In genomic region chr6:128174724-128175123, GRCh38 we compare ENCODE assay signal across 25 cellular contexts.
DNase-seq lines count a peak whose midpoint lies in the region; ATAC-seq, FAIRE-seq and TF ChIP-seq lines count a peak whose summit lies in the region.
"Had no signal": no experiment of that assay in that cellular context is flagged by ENCODE, and none has a peak within 500 bp of the region (broad histone marks: within the 10 kb centered on the region; RNA-seq: fewer than 3 reads in every experiment).

No MANE protein-coding gene starts in this region.

- no peak overlapping the region for H2AFZ ChIP-seq in HepG2 (ENCODE audit: low read length)

- H3K4me3 Mint-ChIP-seq in stimulated activated naive CD8-positive, alpha-beta T cell treated with anti-CD3 and anti-CD28 coated beads, Interleukin-15, amount 100 ng/mL, for 72 hours: no peak overlapping the region
- H3K4me3 Mint-ChIP-seq: IgD-negative memory B cell had no signal

- TF ChIP-seq POLR2A in HepG2 (IDR thresholded peaks at IDR 0.05; ENCODE audit: insufficient read depth in 1 of 2, low read depth in 2 of 2, low read length in 2 of 2) (no peak), right lobe of liver (IDR thresholded peaks at IDR 0.05) (no peak)

- TF ChIP-seq EP300 in HepG2 (IDR thresholded peaks at IDR 0.05; ENCODE audit: low read depth in 2 of 2, low read length in 2 of 2) (no peak), HepG2 (CRISPR knock-in tag; IDR thresholded peaks at IDR 0.05; ENCODE audit: borderline replicate concordance) (no peak)

- H3K4me3 ChIP-seq in HepG2 (replicated peaks in 1 of 3; ENCODE audit: insufficient read depth in 1 of 3, low read depth in 2 of 3, low read length in 3 of 3) (no peak overlapping the region), right lobe of liver (no peak overlapping the region)
- H3K4me3 ChIP-seq: SK-N-MC had no signal

- H3K27ac ChIP-seq in HepG2 (ENCODE audit: extremely low read length, insufficient read depth, low read length): no peak overlapping the region
- H3K27ac ChIP-seq in right lobe of liver: no peak overlapping the region
- H3K27ac ChIP-seq: 22Rv1, KMS-11, SK-N-MC had no signal

- intact Hi-C loops in HepG2 (cut with micrococcal nuclease; ENCODE audit: unreplicated experiment): no loop called here
- intact Hi-C loops in right lobe of liver (cut with DNase I): no loop called here

- no TSS peak for BruUV-seq in HepG2 (replicated peaks; lab: Mats Ljungman, UMichigan)

- TF ChIP-seq CTCF in HepG2 (CRISPR knock-in tag; IDR thresholded peaks at IDR 0.05) (no peak), right lobe of liver (IDR thresholded peaks at IDR 0.05) (no peak)

- no peaks in the 10 kb centered on the region for H3K27me3 Mint-ChIP-seq in stimulated activated naive CD8-positive, alpha-beta T cell treated with anti-CD3 and anti-CD28 coated beads, Interleukin-15, amount 100 ng/mL, for 72 hours
- H3K27me3 Mint-ChIP-seq: IgD-negative memory B cell had no signal

- no peaks in the 10 kb centered on the region for H4K20me1 ChIP-seq in HepG2 (ENCODE audit: insufficient read depth, low read length)

- peak; percentile 28 for DNase-seq in HepG2 (ENCODE audit: low spot score)
- DNase-seq in right lobe of liver: no peak
- DNase-seq in NCI-H69 (lab: John Stamatoyannopoulos, UW): peak; percentile 46
- peak; percentile 27 for DNase-seq in kidney tubule cell (ENCODE audit: low spot score)
- no peak for DNase-seq in NCI-H1092 treated with DMSO at 0.1 percent for 48 hours (lab: John Stamatoyannopoulos, UW)
- DNase-seq in stimulated activated naive CD8-positive, alpha-beta T cell treated with anti-CD3 and anti-CD28 coated beads, Interleukin-15, amount 100 ng/mL, for 72 hours: no peak
- no peak for DNase-seq in retina
- DNase-seq: Calu3, NCI-H1048, NCI-H1417 treated with DMSO at 0.1 percent for 48 hours, NCI-H187, NCI-H2081 treated with DMSO at 0.1 percent for 48 hours, NCI-H2171 treated with DMSO at 0.1 percent for 48 hours, NCI-H345, NCI-H524, NCI-H774, SIG-M5 had no signal

- POLR2A ChIA-PET in HepG2 (lab: Yijun Ruan, JAX): no interaction called here

- no peaks in the 10 kb centered on the region for H3K27me3 ChIP-seq in HepG2 (ENCODE audit: control insufficient read depth in 1 of 2, insufficient read depth in 2 of 2, low read length in 2 of 2)
- H3K27me3 ChIP-seq in right lobe of liver: no peaks in the 10 kb centered on the region

- no peak for FAIRE-seq in HepG2 (lab: Jason Lieb, UNC)
- FAIRE-seq: H54, HTR-8/SVneo, RCC 7860 had no signal

- H3K36me3 ChIP-seq in HepG2 (replicated peaks in 1 of 2; ENCODE audit: control insufficient read depth in 1 of 2, insufficient read depth in 2 of 2, low read length in 2 of 2): peaks cover 1 to 5% of the 10 kb centered on the region in 2 experiments; a peak in 3 of 5 replicates
- H3K36me3 ChIP-seq in right lobe of liver: no peaks in the 10 kb centered on the region

- no peaks in the 10 kb centered on the region for H3K9me3 Mint-ChIP-seq in stimulated activated naive CD8-positive, alpha-beta T cell treated with anti-CD3 and anti-CD28 coated beads, Interleukin-15, amount 100 ng/mL, for 72 hours
- H3K9me3 Mint-ChIP-seq: IgD-negative memory B cell had no signal

- H3K79me2 ChIP-seq in HepG2 (ENCODE audit: insufficient read depth, low read length): no peaks in the 10 kb centered on the region

- ATAC-seq in HepG2 (no peak; the same call in 2 of the 3 replicates), right lobe of liver (no peak), esophagus mucosa (no peak)
- no peak for ATAC-seq in stimulated activated naive CD8-positive, alpha-beta T cell treated with anti-CD3 and anti-CD28 coated beads, Interleukin-15, amount 100 ng/mL, for 72 hours

- TF ChIP-seq RAD21 in HepG2 (CRISPR knock-in tag; IDR thresholded peaks at IDR 0.05): no peak

- no peak overlapping the region for H3K4me2 ChIP-seq in HepG2 (ENCODE audit: low read depth, low read length)
- H3K4me2 ChIP-seq: KMS-11 had no signal

- H3K9me3 ChIP-seq in HepG2 (ENCODE audit: low read length) (no peaks in the 10 kb centered on the region), right lobe of liver (no peaks in the 10 kb centered on the region)

- no peak overlapping the region for H3K27ac Mint-ChIP-seq in stimulated activated naive CD8-positive, alpha-beta T cell treated with anti-CD3 and anti-CD28 coated beads, Interleukin-15, amount 100 ng/mL, for 72 hours
- H3K27ac Mint-ChIP-seq: IgD-negative memory B cell had no signal

- in situ Hi-C loops in HepG2 (cut with HindIII; ENCODE audit: extremely low pct_ligation_motif_present, low pct_unique_long_range_greater_than_20kb): no loop called here

- no peak overlapping the region for H3K9ac ChIP-seq in HepG2 (ENCODE audit: insufficient read depth, low read depth, low read length)
- H3K9ac ChIP-seq: KMS-11 had no signal

- H3K4me1 ChIP-seq in HepG2 (ENCODE audit: insufficient read depth, low read length) (peaks cover 7% of the 10 kb centered on the region; the same call in 1 of the 2 replicates), right lobe of liver (peaks cover 0 to 3% (median under 1%) of the 10 kb centered on the region in 4 donors)

- peaks cover 2% of the 10 kb centered on the region for H3K4me1 Mint-ChIP-seq in stimulated activated naive CD8-positive, alpha-beta T cell treated with anti-CD3 and anti-CD28 coated beads, Interleukin-15, amount 100 ng/mL, for 72 hours

- CTCF ChIA-PET in HepG2 (lab: Yijun Ruan, JAX; ENCODE audit: low intra/inter-chr PET ratio, low total read pairs): no interaction called here

TF ChIP-seq in HepG2, 621 proteins besides CTCF, POLR2A, EP300 and RAD21:
- no peak for TF ChIP-seq ZNF556 (CRISPR knock-in tag; IDR thresholded peaks at IDR 0.05; ENCODE audit: borderline replicate concordance)
- TF ChIP-seq HNF1A (IDR thresholded peaks at IDR 0.05; ENCODE audit: low read depth): peak; percentile 56
- no peak for TF ChIP-seq HNF1A (CRISPR knock-in tag; IDR thresholded peaks at IDR 0.05; ENCODE audit: borderline replicate concordance)

Comparison
In these comparisons a context has a peak if more than half of its experiments do, and no peak if none do; other contexts are left out.
1. DNase-seq: peak in HepG2 (single experiment), NCI-H69 (single experiment) and kidney tubule cell (single experiment); none in right lobe of liver (0 of 3), NCI-H1092 treated with DMSO at 0.1 percent for 48 hours (single experiment), stimulated activated naive CD8-positive, alpha-beta T cell treated with anti-CD3 and anti-CD28 coated beads, Interleukin-15, amount 100 ng/mL, for 72 hours (0 of 2) and retina (single experiment).